Comparison of ENCODE assay signal across 8 cellular contexts in the genomic region with DNA sequence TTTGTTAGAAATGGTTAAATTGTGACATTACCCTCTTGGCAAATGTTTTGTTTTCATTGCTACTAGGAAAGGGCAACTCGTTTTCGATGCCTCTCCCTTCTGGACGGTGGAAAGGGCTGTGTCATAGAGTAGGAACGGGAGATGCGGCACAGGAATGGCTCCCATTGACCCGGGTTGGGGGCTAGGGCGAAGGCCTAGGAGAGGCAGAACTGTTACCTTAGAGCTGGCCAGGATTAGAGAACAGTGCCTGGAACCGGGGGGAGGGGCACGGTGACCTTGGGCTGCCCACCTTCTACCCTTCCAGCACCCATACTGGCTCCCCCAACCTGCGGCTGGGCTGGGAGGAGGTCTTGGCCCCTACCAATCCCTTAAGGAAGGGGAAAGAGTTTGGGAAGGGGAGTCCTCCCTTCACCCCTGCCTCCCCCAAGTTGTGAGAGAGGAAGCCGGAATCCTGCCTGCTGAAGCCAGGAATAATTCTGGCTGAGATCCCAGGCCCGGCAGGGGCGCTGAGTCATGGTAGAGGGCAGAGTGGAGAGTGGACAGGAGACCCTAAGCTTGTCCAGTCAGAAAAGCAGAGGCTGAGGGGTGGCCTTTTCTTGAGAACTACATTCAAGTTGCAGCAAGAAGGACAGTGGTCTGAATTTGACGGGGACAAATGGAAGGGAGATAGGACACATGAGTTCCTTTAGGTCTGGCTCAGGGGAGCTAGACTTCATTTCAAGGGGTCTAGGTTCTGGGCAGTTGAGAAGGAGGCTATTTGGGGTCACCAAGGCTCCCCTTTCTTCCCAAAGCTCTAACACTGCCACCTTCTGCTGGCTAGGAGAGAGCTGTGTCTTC.
A peak's percentile ranks its signal among the peaks of the same experiment; 100 is the strongest.
DNase-seq lines count a peak whose midpoint lies in the region; ATAC-seq and TF ChIP-seq lines count a peak whose summit lies in the region.

No MANE protein-coding gene starts in this region.

- peak; percentile 13 for ATAC-seq in RWPE2 (ENCODE audit: low read depth)
- ATAC-seq in HG03097 (IDR thresholded peaks at IDR 0.05; ENCODE audit: low FRiP score, unreplicated experiment) = no peak
- ATAC-seq in HG03521 (IDR thresholded peaks at IDR 0.05; ENCODE audit: unreplicated experiment) = no peak

- no peaks in the 10 kb centered on the region for H3K27me3 ChIP-seq in RWPE2 (ENCODE audit: insufficient read depth, poor library complexity, severe bottlenecking)
- H3K27me3 ChIP-seq in muscle layer of duodenum (ENCODE audit: low read depth, low read length) = no peaks in the 10 kb centered on the region

- H3K4me1 ChIP-seq in RWPE2 (ENCODE audit: insufficient read depth, poor library complexity, severe bottlenecking) (peaks cover 80% of the 10 kb centered on the region), muscle layer of duodenum (ENCODE audit: control insufficient read depth in 1 of 2, insufficient read depth in 2 of 2, low read length in 2 of 2) (peaks cover 43 to 89% of the 10 kb centered on the region in 2 donors)

- H3K4me3 ChIP-seq in RWPE2 (ENCODE audit: severe bottlenecking) = peak overlapping the region; percentile 10
- peak overlapping the region; percentile 61 to 65 for H3K4me3 ChIP-seq in muscle layer of duodenum (ENCODE audit: low read depth in 1 of 2, low read length in 2 of 2)

- H3K27ac ChIP-seq in RWPE2 (ENCODE audit: poor library complexity, severe bottlenecking) (peak overlapping the region; percentile 99), epithelial cell of prostate (peak overlapping the region; percentile 99), muscle layer of duodenum (ENCODE audit: low read length) (peak overlapping the region; percentile 99)

- H3K36me3 ChIP-seq in RWPE2 (ENCODE audit: low read depth) (peaks cover 59% of the 10 kb centered on the region), muscle layer of duodenum (ENCODE audit: control insufficient read depth in 1 of 2, insufficient read depth in 2 of 2, low read length in 2 of 2) (peaks cover 5 to 32% of the 10 kb centered on the region in 2 donors)

- H3K9me3 ChIP-seq in RWPE2 (ENCODE audit: severe bottlenecking) (no peaks in the 10 kb centered on the region), muscle layer of duodenum (ENCODE audit: control insufficient read depth in 1 of 2, low read length in 2 of 2) (no peaks in the 10 kb centered on the region)

- TF ChIP-seq CTCF in RWPE2 (IDR thresholded peaks at IDR 0.05; ENCODE audit: poor library complexity, severe bottlenecking) = no peak

- peak; percentile 54 for DNase-seq in NCI-H510A treated with DMSO at 0.1 percent for 48 hours (lab: John Stamatoyannopoulos, UW)
- DNase-seq in NCI-H510A (lab: John Stamatoyannopoulos, UW) = no peak
- DNase-seq in RWPE2 (ENCODE audit: low spot score) = no peak
- DNase-seq in epithelial cell of prostate (ENCODE audit: low read depth, low spot score) = no peak
- no peak for DNase-seq in NK-92 treated with Interleukin-12 subunit alpha and Interleukin-12 subunit beta, amount 100 ng/mL, for 24 hours (lab: John Stamatoyannopoulos, UW)
